In the genomic region with DNA sequence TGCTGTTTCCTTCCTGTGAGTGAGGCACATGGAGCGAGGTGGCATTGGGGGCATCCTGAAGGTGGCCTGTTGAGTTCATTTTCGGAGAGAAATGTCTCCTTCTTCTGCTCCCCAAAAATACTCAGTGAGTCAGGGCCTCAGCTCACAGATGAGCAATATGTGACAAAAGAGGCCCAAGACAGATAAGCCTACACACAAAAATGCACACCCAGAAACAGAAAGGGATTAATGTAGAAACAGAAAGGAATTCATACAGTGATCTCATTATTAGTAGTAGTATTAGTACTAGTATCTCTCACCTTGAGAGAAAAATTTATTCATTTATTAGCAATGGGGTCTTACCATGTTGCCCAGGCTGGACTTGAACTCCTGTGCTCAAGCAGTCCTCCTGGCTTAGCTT, we compare ENCODE assay signal across 22 cellular contexts. TPM values are rescaled to one million over a fixed set of nuclear protein-coding genes. Genes with fewer than 3 reads are reported as not detected.
DNase-seq lines count a peak whose midpoint lies in the region; ATAC-seq and TF ChIP-seq lines count a peak whose summit lies in the region.
"Had no signal": no experiment of that assay in that cellular context is flagged by ENCODE, and none has a peak within 500 bp of the region (broad histone marks: within the 10 kb centered on the region; RNA-seq: fewer than 3 reads in every experiment).

No MANE protein-coding gene starts in this region.

- 96 to 100% methylated on average over 2 of the region's 2 CpGs for WGBS in thyroid gland, 2 donors

- no peaks in the 10 kb centered on the region for H3K9me3 ChIP-seq in thyroid gland
- H3K9me3 ChIP-seq: pancreas, transverse colon had no signal

- no peak overlapping the region for H3K27ac ChIP-seq in foreskin keratinocyte
- no peak overlapping the region for H3K27ac ChIP-seq in thyroid gland
- H3K27ac ChIP-seq: brain microvascular endothelial cell, pancreas, transverse colon, WERI-Rb-1 had no signal

- no peak overlapping the region for H3K4me3 ChIP-seq in thyroid gland (replicated peaks in 1 of 3)
- H3K4me3 ChIP-seq: lung, pancreas, transverse colon had no signal

- H3K4me1 ChIP-seq in foreskin keratinocyte (no peaks in the 10 kb centered on the region), thyroid gland (peaks cover 3 to 6% of the 10 kb centered on the region in 2 donors)
- H3K4me1 ChIP-seq: pancreas, transverse colon had no signal

- peaks cover 3 to 9% of the 10 kb centered on the region in 2 donors for H3K36me3 ChIP-seq in thyroid gland
- H3K36me3 ChIP-seq: pancreas had no signal

- DNase-seq in foreskin keratinocyte (no peak), NCI-H82 treated with DMSO at 0.1 percent for 48 hours (lab: John Stamatoyannopoulos, UW; ENCODE audit: unreplicated experiment) (no peak), DMS 273 treated with DMSO at 0.1 percent for 48 hours (lab: John Stamatoyannopoulos, UW) (no peak), thyroid gland (no peak)
- DNase-seq: activated CD8-positive, alpha-beta T cell treated with anti-CD3 and anti-CD28 coated beads for 36 hours; brain microvascular endothelial cell; COR-L47; foreskin melanocyte; hippocampal formation; NCI-H146; OCI-M1; pancreas; SHP77 treated with DMSO at 0.1 percent for 48 hours; stimulated activated naive CD4-positive, alpha-beta T cell; T-helper 1 cell; transverse colon; WERI-Rb-1 had no signal

- intact Hi-C loops in thyroid gland (cut with DNase I), result no loop called here

- TF ChIP-seq CTCF in foreskin keratinocyte (conservative IDR thresholded peaks at IDR 0.05) (no peak), thyroid gland (IDR thresholded peaks at IDR 0.05) (no peak)

- ATAC-seq in GM18858 (IDR thresholded peaks at IDR 0.05; ENCODE audit: unreplicated experiment), result peak; percentile 61
- ATAC-seq in GM21515 (IDR thresholded peaks at IDR 0.05; ENCODE audit: unreplicated experiment), result peak; percentile 63
- peak; percentile 45 for ATAC-seq in HG03378 (IDR thresholded peaks at IDR 0.05; ENCODE audit: unreplicated experiment)
- ATAC-seq in foreskin keratinocyte, result peak; percentile 30
- ATAC-seq: activated CD8-positive, alpha-beta T cell treated with anti-CD3 and anti-CD28 coated beads for 36 hours; pancreas; sciatic nerve had no signal

- H3K27me3 ChIP-seq in foreskin keratinocyte, result no peaks in the 10 kb centered on the region
- H3K27me3 ChIP-seq in thyroid gland, result no peaks in the 10 kb centered on the region
- H3K27me3 ChIP-seq: brain microvascular endothelial cell, pancreas, transverse colon had no signal

- no peak for TF ChIP-seq POLR2A in thyroid gland (IDR thresholded peaks at IDR 0.05)

RNA-seq across cellular contexts. Expression of gene GPR75, which starts 5.1 kb away (rescaled TPM):
- total RNA-seq in foreskin keratinocyte, result 1.6 and 2.2 TPM in 2 replicates
- polyA plus RNA-seq in foreskin keratinocyte, result 0.06 and 0.11 TPM in 2 replicates
- 1 to 10 TPM; 3.7 to 7.9 (median 6.1) TPM for total RNA-seq in thyroid gland
